ENCODE assay signal across 19 cellular contexts in the genomic region with DNA sequence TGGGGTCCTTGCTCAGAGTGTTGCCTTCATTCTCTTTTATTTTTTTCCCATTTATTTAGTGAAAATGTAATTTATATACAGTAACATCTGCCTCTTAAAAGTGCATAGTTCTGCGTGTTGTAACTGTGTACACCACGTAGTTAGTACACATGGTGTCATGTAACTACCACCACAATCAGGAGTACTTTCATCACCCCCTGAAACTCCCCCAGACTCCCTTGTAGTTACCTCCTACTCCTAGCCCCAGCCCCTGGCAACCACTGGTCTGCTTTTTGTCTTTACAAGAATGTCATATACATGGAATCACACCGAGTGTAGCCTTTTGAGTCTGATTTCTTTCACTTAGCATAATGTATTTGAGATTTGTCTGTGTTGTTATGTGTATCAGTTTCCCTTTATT. TPM values are rescaled to one million over a fixed set of nuclear protein-coding genes. Genes with fewer than 3 reads are reported as not detected.
DNase-seq lines count a peak whose midpoint lies in the region; ATAC-seq, FAIRE-seq and TF ChIP-seq lines count a peak whose summit lies in the region.
"Had no signal": no experiment of that assay in that cellular context is flagged by ENCODE, and none has a peak within 500 bp of the region (broad histone marks: within the 10 kb centered on the region; RNA-seq: fewer than 3 reads in every experiment).

No MANE protein-coding gene starts in this region.

- H3K4me3 ChIP-seq in left ventricle myocardium inferior, result no peak overlapping the region
- no peak overlapping the region for H3K4me3 ChIP-seq in stomach smooth muscle (ENCODE audit: low read length in 2 of 2)
- no peak overlapping the region for H3K4me3 ChIP-seq in small intestine (ENCODE audit: low read depth in 1 of 2, low read length in 2 of 2)
- no peak overlapping the region for H3K4me3 ChIP-seq in mesendoderm (ENCODE audit: low read length)
- no peak overlapping the region for H3K4me3 ChIP-seq in body of pancreas
- H3K4me3 ChIP-seq: GM12878, K562 had no signal

- H2BK120ac ChIP-seq in mesendoderm (ENCODE audit: low read depth, low read length), result no peak overlapping the region

- H3K79me1 ChIP-seq in mesendoderm (ENCODE audit: low read length), result no peaks in the 10 kb centered on the region

- TF ChIP-seq POLR2A in body of pancreas (IDR thresholded peaks at IDR 0.05), result no peak

- intact Hi-C loops in left ventricle myocardium inferior (cut with micrococcal nuclease) (no loop called here), Right ventricle myocardium superior (cut with DNase I) (no loop called here), body of pancreas (cut with DNase I) (no loop called here)

- no peaks in the 10 kb centered on the region for H3K79me2 ChIP-seq in mesendoderm (ENCODE audit: control insufficient read depth, insufficient read depth, low read length)

- ATAC-seq in Right ventricle myocardium superior (ENCODE audit: poor library complexity) (no peak), body of pancreas (no peak)
- ATAC-seq: GM12878, K562 had no signal

- DNase-seq in left ventricle myocardium inferior (no peak), Right ventricle myocardium superior (no peak), mesothelial cell of epicardium (ENCODE audit: low spot score in 2 of 2, unreplicated experiment in 2 of 2) (no peak), small intestine (no peak), mesendoderm (no peak), body of pancreas (no peak)
- DNase-seq: Calu3, NCI-H146, NCI-H345, NCI-H526 treated with DMSO at 0.1 percent for 48 hours, RPMI8226 had no signal

- H4K8ac ChIP-seq in mesendoderm (ENCODE audit: low read depth, low read length), result no peak overlapping the region

- no peak overlapping the region for H3K4ac ChIP-seq in mesendoderm (ENCODE audit: low read depth, low read length)

- peaks cover 34% of the 10 kb centered on the region for H3K4me1 Mint-ChIP-seq in brain
- H3K4me1 Mint-ChIP-seq in mesothelial cell of epicardium, result peaks cover 43% of the 10 kb centered on the region

- H3K36me3 Mint-ChIP-seq in brain (peaks cover 22% of the 10 kb centered on the region), mesothelial cell of epicardium (no peaks in the 10 kb centered on the region)

- H3K56ac ChIP-seq in mesendoderm (ENCODE audit: low read length), result no peak overlapping the region

- no peak overlapping the region for H2BK5ac ChIP-seq in mesendoderm (ENCODE audit: low read length)

- H3K9me3 Mint-ChIP-seq in brain (peaks cover 0 to 17% (median 9%) of the 10 kb centered on the region in 5 experiments), mesothelial cell of epicardium (no peaks in the 10 kb centered on the region)

- no peaks in the 10 kb centered on the region for H3K27me3 Mint-ChIP-seq in brain
- no peaks in the 10 kb centered on the region for H3K27me3 Mint-ChIP-seq in mesothelial cell of epicardium (ENCODE audit: low read depth)

- no peak overlapping the region for H3K18ac ChIP-seq in mesendoderm (ENCODE audit: low read length)

- TF ChIP-seq CTCF in left ventricle myocardium inferior (IDR thresholded peaks at IDR 0.05; ENCODE audit: borderline replicate concordance) (no peak), brain (conservative IDR thresholded peaks at IDR 0.05) (no peak), mesothelial cell of epicardium (IDR thresholded peaks at IDR 0.05; ENCODE audit: unreplicated experiment) (no peak), body of pancreas (IDR thresholded peaks at IDR 0.05) (no peak)

- H3K27ac ChIP-seq in left ventricle myocardium inferior (replicated peaks) (peak overlapping the region; percentile 54), stomach smooth muscle (ENCODE audit: low read length) (peak overlapping the region; percentile 0), small intestine (ENCODE audit: low read depth in 1 of 2, low read length in 1 of 2) (no peak overlapping the region), mesendoderm (ENCODE audit: low read depth, low read length) (no peak overlapping the region), body of pancreas (no peak overlapping the region)
- H3K27ac ChIP-seq: C4-2B had no signal

- H3K27ac Mint-ChIP-seq in brain (peak overlapping the region; percentile 18 to 89 (median 61)), mesothelial cell of epicardium (peak overlapping the region; percentile 88)

- no peak overlapping the region for H3K4me3 Mint-ChIP-seq in brain
- no peak overlapping the region for H3K4me3 Mint-ChIP-seq in mesothelial cell of epicardium

- H3K9me3 ChIP-seq in left ventricle myocardium inferior (replicated peaks) (no peaks in the 10 kb centered on the region), stomach smooth muscle (ENCODE audit: control insufficient read depth in 2 of 2, low read length in 2 of 2) (no peaks in the 10 kb centered on the region), small intestine (ENCODE audit: control insufficient read depth, low read depth) (no peaks in the 10 kb centered on the region), body of pancreas (no peaks in the 10 kb centered on the region)

- H2BK15ac ChIP-seq in mesendoderm (replicated peaks; ENCODE audit: low read depth), result no peak overlapping the region

- peaks cover 76% of the 10 kb centered on the region for H3K4me1 ChIP-seq in left ventricle myocardium inferior
- H3K4me1 ChIP-seq in stomach smooth muscle (ENCODE audit: control insufficient read depth, insufficient read depth, low read length), result peaks cover 33% of the 10 kb centered on the region
- peaks cover 11% of the 10 kb centered on the region in 2 donors for H3K4me1 ChIP-seq in small intestine (ENCODE audit: control insufficient read depth in 2 of 2, insufficient read depth in 1 of 2, low read depth in 1 of 2, low read length in 1 of 2)
- H3K4me1 ChIP-seq in mesendoderm (ENCODE audit: control insufficient read depth, low read depth, low read length), result peaks cover 7% of the 10 kb centered on the region
- H3K4me1 ChIP-seq in body of pancreas, result peaks cover 15% of the 10 kb centered on the region

- H3K27me3 ChIP-seq in left ventricle myocardium inferior (ENCODE audit: low read depth) (no peaks in the 10 kb centered on the region), stomach smooth muscle (ENCODE audit: control insufficient read depth in 1 of 2, insufficient read depth in 2 of 2, low read length in 2 of 2) (no peaks in the 10 kb centered on the region), small intestine (ENCODE audit: control insufficient read depth in 2 of 2, insufficient read depth in 2 of 2, low read length in 2 of 2) (no peaks in the 10 kb centered on the region), mesendoderm (ENCODE audit: insufficient read depth, low read length, poor library complexity) (no peaks in the 10 kb centered on the region), body of pancreas (no peaks in the 10 kb centered on the region)

- H3K9ac ChIP-seq in stomach smooth muscle (ENCODE audit: low read length in 2 of 2), result no peak overlapping the region
- no peak overlapping the region for H3K9ac ChIP-seq in mesendoderm (ENCODE audit: low read length)

- H4K5ac ChIP-seq in mesendoderm (ENCODE audit: low read length), result no peak overlapping the region

- no peak overlapping the region for H3K4me2 ChIP-seq in mesendoderm (ENCODE audit: low read length)

- FAIRE-seq in small intestine (lab: Jason Lieb, UNC), result no peak
- FAIRE-seq: A204.1, GM12878, GM19239, HTR-8/SVneo, K562 had no signal

- 73 to 95% (median 84%) methylated on average over 3 of the region's 3 CpGs for WGBS in small intestine, 3 donors
- no CpG with 5 or more reads among the region's 3 CpGs for WGBS in mesendoderm (ENCODE audit: extremely low coverage, insufficient coverage, low lambda C conversion rate)
- WGBS in body of pancreas, 2 donors, result 81 to 89% methylated on average over 3 of the region's 3 CpGs

- no peaks in the 10 kb centered on the region for H3K36me3 ChIP-seq in left ventricle myocardium inferior
- H3K36me3 ChIP-seq in stomach smooth muscle (ENCODE audit: control insufficient read depth in 2 of 2, insufficient read depth in 2 of 2, low read length in 2 of 2), result no peaks in the 10 kb centered on the region
- H3K36me3 ChIP-seq in small intestine (ENCODE audit: control insufficient read depth in 2 of 2, insufficient read depth in 2 of 2, low read length in 2 of 2), result no peaks in the 10 kb centered on the region
- H3K36me3 ChIP-seq in mesendoderm (ENCODE audit: control insufficient read depth, insufficient read depth, low read length), result no peaks in the 10 kb centered on the region
- no peaks in the 10 kb centered on the region for H3K36me3 ChIP-seq in body of pancreas (replicated peaks in 1 of 2; ENCODE audit: insufficient read depth in 1 of 2, low read depth in 2 of 2)

- H2AK5ac ChIP-seq in mesendoderm (ENCODE audit: low read length), result no peak overlapping the region

- no peak overlapping the region for H3K23ac ChIP-seq in mesendoderm (ENCODE audit: low read length)

RNA-seq across cellular contexts. Expression of a gene that starts 50.5 kb away (rescaled TPM):
- total RNA-seq in left ventricle myocardium inferior (52.8 TPM), Right ventricle myocardium superior (47.6 TPM), mesothelial cell of epicardium (13.6 to 14.5 TPM (median 14.0 TPM) in 3 replicates), body of pancreas (1 to 10 TPM; 3.4 to 4.9 TPM)
- polyA plus RNA-seq in brain (ENCODE audit: insufficient read depth, low read depth, low replicate concordance) (5.4 TPM), small intestine (10 to 100 TPM; 24.4 to 50.5 (median 27.7) TPM)
- 2.7 TPM for polyA plus RNA-seq in mesendoderm (2013, experiment 1 of 2)
- polyA plus RNA-seq in mesendoderm (2013, experiment 2 of 2), result 2.7 TPM

Comparison
In these comparisons a context has a peak if more than half of its experiments do, and no peak if none do; other contexts are left out.
1. H3K27ac ChIP-seq: peak in left ventricle myocardium inferior (single experiment) and stomach smooth muscle (single experiment); none in small intestine (0 of 2), mesendoderm (single experiment) and body of pancreas (0 of 4).